In the genomic region with DNA sequence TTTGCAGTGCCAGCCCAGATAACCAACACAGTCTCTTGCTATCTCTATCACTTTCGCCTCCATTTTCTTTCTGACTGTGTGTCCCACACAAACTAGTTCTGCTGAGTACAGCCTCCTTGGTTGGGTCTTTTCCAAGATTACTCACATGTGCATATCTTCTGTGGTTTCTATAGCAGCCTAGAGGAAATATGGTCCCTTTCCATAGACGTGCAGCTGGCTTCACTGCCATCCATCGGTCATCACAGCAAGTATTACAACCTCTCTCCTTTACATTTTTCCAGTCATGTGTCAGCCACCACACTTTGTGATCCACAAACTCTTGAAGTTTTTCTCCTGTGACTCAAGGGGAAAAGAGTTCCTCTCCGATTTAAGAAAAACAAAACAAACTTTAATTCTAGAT, we compare ENCODE assay signal across 1 cellular context.
TF ChIP-seq lines count a peak whose summit lies in the region.

No MANE protein-coding gene starts in this region.

TF ChIP-seq in SK-N-SH treated with all-trans-retinoic acid at 6 μM for 48 hours, 23 proteins besides CTCF, POLR2A, EP300 and RAD21 (continued from another document):
- TF ChIP-seq, protein P1, sequence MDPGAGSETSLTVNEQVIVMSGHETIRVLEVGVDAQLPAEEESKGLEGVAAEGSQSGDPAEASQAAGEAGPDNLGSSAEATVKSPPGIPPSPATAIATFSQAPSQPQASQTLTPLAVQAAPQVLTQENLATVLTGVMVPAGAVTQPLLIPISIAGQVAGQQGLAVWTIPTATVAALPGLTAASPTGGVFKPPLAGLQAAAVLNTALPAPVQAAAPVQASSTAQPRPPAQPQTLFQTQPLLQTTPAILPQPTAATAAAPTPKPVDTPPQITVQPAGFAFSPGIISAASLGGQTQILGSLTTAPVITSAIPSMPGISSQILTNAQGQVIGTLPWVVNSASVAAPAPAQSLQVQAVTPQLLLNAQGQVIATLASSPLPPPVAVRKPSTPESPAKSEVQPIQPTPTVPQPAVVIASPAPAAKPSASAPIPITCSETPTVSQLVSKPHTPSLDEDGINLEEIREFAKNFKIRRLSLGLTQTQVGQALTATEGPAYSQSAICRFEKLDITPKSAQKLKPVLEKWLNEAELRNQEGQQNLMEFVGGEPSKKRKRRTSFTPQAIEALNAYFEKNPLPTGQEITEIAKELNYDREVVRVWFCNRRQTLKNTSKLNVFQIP (CRISPR knock-in tag; IDR thresholded peaks at IDR 0.05; ENCODE audit: borderline replicate concordance, low read depth) = no peak
- TF ChIP-seq ZNF565 (CRISPR knock-in tag; conservative IDR thresholded peaks at IDR 0.05; ENCODE audit: low read depth) (no peak), OSR1 (CRISPR knock-in tag; IDR thresholded peaks at IDR 0.05) (no peak)
TF ChIP-seq in SK-N-SH treated with all-trans-retinoic acid at 6 μM for 48 hours: peak in this region for 0.
